Comparison of ENCODE assay signal across 8 cellular contexts in genomic region chr11:63939351-63939920, GRCh38. TPM values are rescaled to one million over a fixed set of nuclear protein-coding genes. Genes with fewer than 3 reads are reported as not detected.
A peak's percentile ranks its signal among the peaks of the same experiment; 100 is the strongest.
DNase-seq lines count a peak whose midpoint lies in the region; ATAC-seq, FAIRE-seq and TF ChIP-seq lines count a peak whose summit lies in the region.

No MANE protein-coding gene starts in this region.

- H3K4me2 ChIP-seq in Loucy (ENCODE audit: low read depth, low read length, poor library complexity, severe bottlenecking) (peak overlapping the region; percentile 89), GM12878 (ENCODE audit: control insufficient read depth, insufficient read depth) (peak overlapping the region; percentile 77), HepG2 (ENCODE audit: low read depth, low read length) (peak overlapping the region; percentile 77)

- H3K27ac ChIP-seq in GM12878 (ENCODE audit: control insufficient read depth, insufficient read depth) (peak overlapping the region; percentile 45; the same call in 1 of the 2 replicates), HepG2 (ENCODE audit: extremely low read length, insufficient read depth, low read length) (peak overlapping the region; percentile 70), thymus (ENCODE audit: low read depth) (peak overlapping the region; percentile 87)

- peak; percentile 33 for DNase-seq in DMS79 treated with DMSO at 0.1 percent for 48 hours (lab: John Stamatoyannopoulos, UW)
- no peak for DNase-seq in DMS79 (lab: John Stamatoyannopoulos, UW)
- no peak for DNase-seq in GM12878 (ENCODE audit: low read depth, low spot score)
- DNase-seq in HepG2 (ENCODE audit: low spot score): no peak
- no peak for DNase-seq in 8988T
- DNase-seq in COR-L47 (lab: John Stamatoyannopoulos, UW): no peak

- no peaks in the 10 kb centered on the region for H3K27me3 ChIP-seq in Loucy (ENCODE audit: insufficient read depth, low read length, poor library complexity, severe bottlenecking)
- no peaks in the 10 kb centered on the region for H3K27me3 ChIP-seq in GM12878 (replicated peaks in 1 of 2; ENCODE audit: control insufficient read depth in 2 of 2, insufficient read depth in 2 of 2, low read length in 1 of 2)
- no peaks in the 10 kb centered on the region; a peak in 1 of 5 replicates for H3K27me3 ChIP-seq in HepG2 (ENCODE audit: control insufficient read depth in 1 of 2, insufficient read depth in 2 of 2, low read length in 2 of 2)
- no peaks in the 10 kb centered on the region for H3K27me3 ChIP-seq in thymus (ENCODE audit: control insufficient read depth, insufficient read depth)

- TF ChIP-seq POLR2A in GM12878 (IDR thresholded peaks at IDR 0.05; ENCODE audit: low read depth, low read length): no peak
- TF ChIP-seq POLR2A in HepG2 (IDR thresholded peaks at IDR 0.05; ENCODE audit: insufficient read depth in 1 of 2, low read depth in 2 of 2, low read length in 2 of 2): no peak

- CTCF ChIA-PET in GM12878 (lab: Yijun Ruan, JAX): interaction anchor here (1.5 to 4.0 kb wide), 2 partner anchors 13 to 102 kb away, joined by 4 to 20 read pairs; partner anchors contain the start of gene MARK2
- CTCF ChIA-PET in HepG2 (lab: Yijun Ruan, JAX; ENCODE audit: low intra/inter-chr PET ratio, low total read pairs): no interaction called here

- peaks cover 35% of the 10 kb centered on the region for H3K4me1 ChIP-seq in Loucy (ENCODE audit: insufficient read depth, low read length, poor library complexity, severe bottlenecking)
- peaks cover 21% of the 10 kb centered on the region; the same call in 1 of the 2 replicates for H3K4me1 ChIP-seq in GM12878 (ENCODE audit: control insufficient read depth, insufficient read depth, low read length)
- peaks cover 48% of the 10 kb centered on the region for H3K4me1 ChIP-seq in HepG2 (ENCODE audit: insufficient read depth, low read length)
- H3K4me1 ChIP-seq in thymus (ENCODE audit: control insufficient read depth, insufficient read depth, low read length): peaks cover 4% of the 10 kb centered on the region

- TF ChIP-seq CTCF in Loucy (conservative IDR thresholded peaks at IDR 0.05; ENCODE audit: low read length) (no peak), GM12878 (IDR thresholded peaks at IDR 0.05 in 2 of 3, conservative IDR thresholded peaks at IDR 0.05 in 1 of 3; ENCODE audit: control insufficient read depth in 2 of 3, extremely low read depth in 1 of 3, insufficient read depth in 1 of 3, low read depth in 3 of 3, low read length in 3 of 3) (no peak), HepG2 (CRISPR knock-in tag; IDR thresholded peaks at IDR 0.05) (peak; percentile 6; the same call in 1 of the 2 replicates)

- TF ChIP-seq EP300 in GM12878 (IDR thresholded peaks at IDR 0.05; ENCODE audit: borderline replicate concordance in 1 of 2, control insufficient read depth in 1 of 2, low read depth in 2 of 2, low read length in 2 of 2) (no peak), HepG2 (IDR thresholded peaks at IDR 0.05; ENCODE audit: low read depth in 2 of 2, low read length in 2 of 2) (no peak), HepG2 (CRISPR knock-in tag; IDR thresholded peaks at IDR 0.05; ENCODE audit: borderline replicate concordance) (0 out of 2 replicates have a peak, but pooled peaks have one; percentile 8)

- intact Hi-C loops in GM12878 (cut with micrococcal nuclease; ENCODE audit: unreplicated experiment) (no loop called here), HepG2 (cut with micrococcal nuclease; ENCODE audit: unreplicated experiment) (loop anchor here (2.0 kb wide), 1 partner anchor 23 kb away; the partner anchor contains the start of gene RCOR2)

- no peaks in the 10 kb centered on the region for H3F3A ChIP-seq in Loucy (ENCODE audit: low read depth)

- POLR2A ChIA-PET in GM12878 (lab: Charles Lee) (interaction anchor here (1.0 to 1.1 kb wide), 2 partner anchors 23 to 101 kb away, joined by 3 read pairs; partner anchors contain the start of gene MARK2), HepG2 (lab: Yijun Ruan, JAX) (interaction anchor here (0.6 to 0.9 kb wide), 2 partner anchors 16 to 35 kb away, joined by 3 read pairs; partner anchors contain the start of gene COX8A)

- in situ Hi-C loops in GM12878 (cut with MboI) (no loop called here), HepG2 (cut with HindIII; ENCODE audit: extremely low pct_ligation_motif_present, low pct_unique_long_range_greater_than_20kb) (no loop called here)

- no peak for FAIRE-seq in GM12878 (lab: Jason Lieb, UNC)
- FAIRE-seq in HepG2 (lab: Jason Lieb, UNC): no peak

- 3% methylated on average over 26 of the region's 33 CpGs for WGBS in GM12878 (ENCODE audit: insufficient coverage, insufficient replicate concordance, low lambda C conversion rate, missing lambda C conversion rate)
- WGBS in HepG2 (ENCODE audit: low lambda C conversion rate): 3% methylated on average over 32 of the region's 33 CpGs
- WGBS in thymus: 3% methylated on average over 33 of the region's 33 CpGs

- H3K9me2 ChIP-seq in Loucy (replicated peaks; ENCODE audit: low read depth, low read length): no peaks in the 10 kb centered on the region

- ATAC-seq in GM12878: no peak
- ATAC-seq in HepG2: peak; percentile 3; the same call in 1 of the 3 replicates

- H3K9ac ChIP-seq in Loucy (ENCODE audit: low read depth, low read length, poor library complexity, severe bottlenecking) (peak overlapping the region; percentile 98), GM12878 (ENCODE audit: control insufficient read depth, insufficient read depth, low read length) (peak overlapping the region; percentile 74), HepG2 (ENCODE audit: insufficient read depth, low read depth, low read length) (peak overlapping the region; percentile 86)

- H3K9me3 ChIP-seq in Loucy (ENCODE audit: insufficient read depth, low read depth, low read length): no peaks in the 10 kb centered on the region
- H3K9me3 ChIP-seq in GM12878 (replicated peaks; ENCODE audit: control insufficient read depth, insufficient read depth, low read length): no peaks in the 10 kb centered on the region
- H3K9me3 ChIP-seq in HepG2 (ENCODE audit: low read length): no peaks in the 10 kb centered on the region
- no peaks in the 10 kb centered on the region for H3K9me3 ChIP-seq in thymus (ENCODE audit: control insufficient read depth)

- BruUV-seq in GM12878 (replicated peaks; lab: Mats Ljungman, UMichigan): no TSS peak
- no TSS peak for BruUV-seq in HepG2 (replicated peaks; lab: Mats Ljungman, UMichigan)

- TF ChIP-seq RAD21 in GM12878 (IDR thresholded peaks at IDR 0.05; ENCODE audit: insufficient read depth, low read depth, low read length) (no peak), HepG2 (CRISPR knock-in tag; IDR thresholded peaks at IDR 0.05) (no peak)

- H4K20me1 ChIP-seq in Loucy (ENCODE audit: insufficient read depth, low read length, poor library complexity, severe bottlenecking) (peaks cover 32% of the 10 kb centered on the region), GM12878 (ENCODE audit: control insufficient read depth, insufficient read depth) (no peaks in the 10 kb centered on the region), HepG2 (ENCODE audit: insufficient read depth, low read length) (no peaks in the 10 kb centered on the region)

- SMC1A ChIA-PET in GM12878 (lab: Charles Lee; ENCODE audit: uncharacterized antibody, unreplicated experiment): no interaction called here

- RAD21 ChIA-PET in GM12878 (lab: Charles Lee; ENCODE audit: unreplicated experiment): interaction anchor here (0.6 to 1.3 kb wide), 4 partner anchors 36 to 188 kb away, joined by 3 to 7 read pairs (median 3); partner anchors contain the start of gene MARK2

- no peaks in the 10 kb centered on the region for H3K36me3 ChIP-seq in Loucy (ENCODE audit: insufficient read depth, low read length)
- H3K36me3 ChIP-seq in GM12878 (ENCODE audit: control insufficient read depth in 2 of 2, insufficient read depth in 2 of 2, low read length in 1 of 2): 0 out of 4 replicates have a peak, but pooled peaks cover 0 to 6% of the 10 kb centered on the region in 2 experiments
- no peaks in the 10 kb centered on the region for H3K36me3 ChIP-seq in HepG2 (replicated peaks in 1 of 2; ENCODE audit: control insufficient read depth in 1 of 2, insufficient read depth in 2 of 2, low read length in 2 of 2)
- H3K36me3 ChIP-seq in thymus (ENCODE audit: control insufficient read depth, insufficient read depth): peaks cover 3% of the 10 kb centered on the region

- H2AFZ ChIP-seq in Loucy (ENCODE audit: low read length) (peak overlapping the region; percentile 92), GM12878 (ENCODE audit: control insufficient read depth, low read depth, low read length) (peak overlapping the region; percentile 3), HepG2 (ENCODE audit: low read length) (no peak overlapping the region)

- H3K4me3 ChIP-seq in Loucy (ENCODE audit: low read length, poor library complexity, severe bottlenecking) (peak overlapping the region; percentile 92), GM12878 (peak overlapping the region; percentile 91), HepG2 (replicated peaks in 1 of 3; ENCODE audit: insufficient read depth in 1 of 3, low read depth in 2 of 3, low read length in 3 of 3) (peak overlapping the region; percentile 78 to 94 (median 82)), thymus (ENCODE audit: low read length) (peak overlapping the region; percentile 85)

- peaks cover 56% of the 10 kb centered on the region for H3K79me2 ChIP-seq in Loucy (ENCODE audit: insufficient read depth, low read length)
- peaks cover 38% of the 10 kb centered on the region for H3K79me2 ChIP-seq in GM12878 (ENCODE audit: control insufficient read depth, insufficient read depth, low read length)
- H3K79me2 ChIP-seq in HepG2 (ENCODE audit: insufficient read depth, low read length): peaks cover 37% of the 10 kb centered on the region

RNA-seq across cellular contexts. Expression of gene NAA40, which starts 0.6 kb away (rescaled TPM):
- total RNA-seq in GM12878 (2013; cell fraction: nucleolus; rRNA removed): 57.1 and 59.5 TPM in 2 replicates
- total RNA-seq in GM12878 (2014; rRNA removed): 16.4 and 17.5 TPM in 2 replicates
- total RNA-seq in GM12878 (2014; rRNA removed; fragmentation: Illumina TruSeq; extraction: Trizol): 18.0 and 19.1 TPM in 2 replicates
- 25.0 and 25.7 TPM in 2 replicates for total RNA-seq in GM12878 (2021)
- 11.0 TPM for polyA plus RNA-seq in GM12878 (2011; ENCODE audit: low read depth)
- 16.3 and 22.4 TPM in 2 replicates for polyA plus RNA-seq in GM12878 (2011; rRNA removed)
- polyA plus RNA-seq in GM12878 (2011; cell fraction: cytosol; rRNA removed): 28.8 and 33.0 TPM in 2 replicates
- polyA plus RNA-seq in GM12878 (2011; cell fraction: nucleus; rRNA removed): 47.3 and 63.9 TPM in 2 replicates
- 14.0 and 14.5 TPM in 2 replicates for polyA plus RNA-seq in GM12878 (2012)
- 31.6 and 31.7 TPM in 2 replicates for polyA plus RNA-seq in GM12878 (2014; fragmentation: Illumina TruSeq; extraction: Trizol)
- 1 to 10 TPM; 4.8 to 6.0 TPM for polyA plus RNA-seq in GM12878 (2014; fragmentation: Nextera tagmentation; extraction: Ambion mirVana)
- polyA plus RNA-seq in GM12878 (2014; rRNA removed): 24.7 and 24.8 TPM in 2 replicates
- polyA plus RNA-seq in GM12878 (2016; fragmentation: Nextera tagmentation; extraction: Ambion mirVana): 10 to 100 TPM; 21.9 to 23.5 TPM
- 16.7 and 32.3 TPM in 2 replicates for polyA minus RNA-seq in GM12878 (2011; rRNA and poly(A)+ RNA removed)
- 4.5 and 6.1 TPM in 2 replicates for polyA minus RNA-seq in GM12878 (2011; cell fraction: cytosol; rRNA and poly(A)+ RNA removed)
- 16.4 and 29.7 TPM in 2 replicates for polyA minus RNA-seq in GM12878 (2011; cell fraction: nucleus; rRNA and poly(A)+ RNA removed)
- 17.1 and 17.9 TPM in 2 replicates for total RNA-seq in HepG2 (2016; rRNA removed; fragmentation: Illumina TruSeq; extraction: Trizol)
- total RNA-seq in HepG2 (2016; cell fraction: cytosol; rRNA removed; fragmentation: Illumina TruSeq; extraction: Trizol; ENCODE audit: low read depth): 1.8 and 2.2 TPM in 2 replicates
- total RNA-seq in HepG2 (2016; cell fraction: insoluble cytoplasmic fraction; rRNA removed; fragmentation: Illumina TruSeq; extraction: Trizol): 15.4 and 20.1 TPM in 2 replicates
- 6.7 and 7.0 TPM in 2 replicates for total RNA-seq in HepG2 (2016; cell fraction: membrane; rRNA removed; fragmentation: Illumina TruSeq; extraction: Trizol)
- 15.0 and 17.0 TPM in 2 replicates for total RNA-seq in HepG2 (2016; cell fraction: nucleus; rRNA removed; fragmentation: Illumina TruSeq; extraction: Trizol)
- polyA plus RNA-seq in HepG2 (2011; rRNA removed): 11.1 and 14.3 TPM in 2 replicates
- 9.0 and 9.1 TPM in 2 replicates for polyA plus RNA-seq in HepG2 (2011; cell fraction: cytosol; rRNA removed)
- 34.5 and 44.9 TPM in 2 replicates for polyA plus RNA-seq in HepG2 (2011; cell fraction: nucleus; rRNA removed)
- polyA plus RNA-seq in HepG2 (2012): 8.9 TPM in 2 replicates
- 2.0 and 2.2 TPM in 2 replicates for polyA plus RNA-seq in HepG2 (2016; cell fraction: cytosol; fragmentation: Illumina TruSeq; extraction: Trizol; ENCODE audit: low read depth)
- 19.2 and 20.6 TPM in 2 replicates for polyA plus RNA-seq in HepG2 (2016; cell fraction: insoluble cytoplasmic fraction; fragmentation: Illumina TruSeq; extraction: Trizol; ENCODE audit: low read depth)
- 4.0 and 4.3 TPM in 2 replicates for polyA plus RNA-seq in HepG2 (2016; cell fraction: membrane; fragmentation: Illumina TruSeq; extraction: Trizol; ENCODE audit: low read depth)
- 43.1 and 48.7 TPM in 2 replicates for polyA plus RNA-seq in HepG2 (2016; cell fraction: nucleus; fragmentation: Illumina TruSeq; extraction: Trizol; ENCODE audit: insufficient read depth, low read depth)
- 10.7 and 27.3 TPM in 2 replicates for polyA minus RNA-seq in HepG2 (2011; rRNA and poly(A)+ RNA removed; ENCODE audit: low replicate concordance)
- 3.8 and 4.3 TPM in 2 replicates for polyA minus RNA-seq in HepG2 (2011; cell fraction: cytosol; rRNA and poly(A)+ RNA removed)
- polyA minus RNA-seq in HepG2 (2011; cell fraction: nucleus; rRNA and poly(A)+ RNA removed): 18.0 and 19.6 TPM in 2 replicates
- polyA plus RNA-seq in thymus: 18.4 TPM

RNA-seq across cellular contexts. Expression of gene RCOR2, which starts 22.5 kb away (rescaled TPM):
- 0.40 and 0.81 TPM in 2 replicates for total RNA-seq in GM12878 (2013; cell fraction: nucleolus; rRNA removed)
- total RNA-seq in GM12878 (2014; rRNA removed): 0.05 and 0.17 TPM in 2 replicates
- total RNA-seq in GM12878 (2014; rRNA removed; fragmentation: Illumina TruSeq; extraction: Trizol): 0.09 TPM in 1 of 2 replicates, not detected in the other
- 0.16 and 0.28 TPM in 2 replicates for total RNA-seq in GM12878 (2021)
- polyA plus RNA-seq in GM12878 (2011; ENCODE audit: low read depth): not detected
- 0.07 and 0.11 TPM in 2 replicates for polyA plus RNA-seq in GM12878 (2011; rRNA removed)
- polyA plus RNA-seq in GM12878 (2011; cell fraction: cytosol; rRNA removed): 0.18 TPM in 2 replicates
- 0.31 and 0.66 TPM in 2 replicates for polyA plus RNA-seq in GM12878 (2011; cell fraction: nucleus; rRNA removed)
- polyA plus RNA-seq in GM12878 (2012): 0.15 and 0.16 TPM in 2 replicates
- polyA plus RNA-seq in GM12878 (2014; fragmentation: Illumina TruSeq; extraction: Trizol): 0.06 and 0.10 TPM in 2 replicates
- not detected for polyA plus RNA-seq in GM12878 (2014; fragmentation: Nextera tagmentation; extraction: Ambion mirVana)
- 0.23 and 0.32 TPM in 2 replicates for polyA plus RNA-seq in GM12878 (2014; rRNA removed)
- polyA plus RNA-seq in GM12878 (2016; fragmentation: Nextera tagmentation; extraction: Ambion mirVana): not detected
- polyA minus RNA-seq in GM12878 (2011; rRNA and poly(A)+ RNA removed): 0.07 TPM in 1 of 2 replicates, not detected in the other
- polyA minus RNA-seq in GM12878 (2011; cell fraction: cytosol; rRNA and poly(A)+ RNA removed): not detected in 2 replicates
- polyA minus RNA-seq in GM12878 (2011; cell fraction: nucleus; rRNA and poly(A)+ RNA removed): 0.12 TPM in 1 of 2 replicates, not detected in the other
- 6.9 and 8.5 TPM in 2 replicates for total RNA-seq in HepG2 (2016; rRNA removed; fragmentation: Illumina TruSeq; extraction: Trizol)
- total RNA-seq in HepG2 (2016; cell fraction: cytosol; rRNA removed; fragmentation: Illumina TruSeq; extraction: Trizol; ENCODE audit: low read depth): 4.0 and 4.8 TPM in 2 replicates
- total RNA-seq in HepG2 (2016; cell fraction: insoluble cytoplasmic fraction; rRNA removed; fragmentation: Illumina TruSeq; extraction: Trizol): 5.2 and 8.3 TPM in 2 replicates
- 9.3 and 10.4 TPM in 2 replicates for total RNA-seq in HepG2 (2016; cell fraction: membrane; rRNA removed; fragmentation: Illumina TruSeq; extraction: Trizol)
- total RNA-seq in HepG2 (2016; cell fraction: nucleus; rRNA removed; fragmentation: Illumina TruSeq; extraction: Trizol): 4.9 and 5.7 TPM in 2 replicates
- 8.3 and 9.1 TPM in 2 replicates for polyA plus RNA-seq in HepG2 (2011; rRNA removed)
- 6.2 and 8.1 TPM in 2 replicates for polyA plus RNA-seq in HepG2 (2011; cell fraction: cytosol; rRNA removed)
- polyA plus RNA-seq in HepG2 (2011; cell fraction: nucleus; rRNA removed): 12.4 and 14.3 TPM in 2 replicates
- polyA plus RNA-seq in HepG2 (2012): 4.5 and 6.4 TPM in 2 replicates
- polyA plus RNA-seq in HepG2 (2016; cell fraction: cytosol; fragmentation: Illumina TruSeq; extraction: Trizol; ENCODE audit: low read depth): 5.0 and 5.5 TPM in 2 replicates
- 8.9 and 9.7 TPM in 2 replicates for polyA plus RNA-seq in HepG2 (2016; cell fraction: insoluble cytoplasmic fraction; fragmentation: Illumina TruSeq; extraction: Trizol; ENCODE audit: low read depth)
- polyA plus RNA-seq in HepG2 (2016; cell fraction: membrane; fragmentation: Illumina TruSeq; extraction: Trizol; ENCODE audit: low read depth): 8.9 and 10.1 TPM in 2 replicates
- polyA plus RNA-seq in HepG2 (2016; cell fraction: nucleus; fragmentation: Illumina TruSeq; extraction: Trizol; ENCODE audit: insufficient read depth, low read depth): 16.2 and 16.9 TPM in 2 replicates
- 2.5 and 13.8 TPM in 2 replicates for polyA minus RNA-seq in HepG2 (2011; rRNA and poly(A)+ RNA removed; ENCODE audit: low replicate concordance)
- 5.5 and 6.2 TPM in 2 replicates for polyA minus RNA-seq in HepG2 (2011; cell fraction: cytosol; rRNA and poly(A)+ RNA removed)
- polyA minus RNA-seq in HepG2 (2011; cell fraction: nucleus; rRNA and poly(A)+ RNA removed): 3.2 and 3.3 TPM in 2 replicates
- polyA plus RNA-seq in thymus: 0.87 TPM

RNA-seq across cellular contexts. Expression of gene COX8A, which starts 35.0 kb away (rescaled TPM):
- 20.3 and 30.9 TPM in 2 replicates for total RNA-seq in GM12878 (2013; cell fraction: nucleolus; rRNA removed)
- total RNA-seq in GM12878 (2014; rRNA removed): 1,046 and 1,202 TPM in 2 replicates
- total RNA-seq in GM12878 (2014; rRNA removed; fragmentation: Illumina TruSeq; extraction: Trizol): 428 and 448 TPM in 2 replicates
- total RNA-seq in GM12878 (2021): 588 and 613 TPM in 2 replicates
- 551 TPM for polyA plus RNA-seq in GM12878 (2011; ENCODE audit: low read depth)
- polyA plus RNA-seq in GM12878 (2011; rRNA removed): 140 and 329 TPM in 2 replicates
- polyA plus RNA-seq in GM12878 (2011; cell fraction: cytosol; rRNA removed): 1,152 and 1,390 TPM in 2 replicates
- 726 and 995 TPM in 2 replicates for polyA plus RNA-seq in GM12878 (2011; cell fraction: nucleus; rRNA removed)
- polyA plus RNA-seq in GM12878 (2012): 567 and 657 TPM in 2 replicates
- 35.8 and 243 TPM in 2 replicates for polyA plus RNA-seq in GM12878 (2014; fragmentation: Illumina TruSeq; extraction: Trizol)
- polyA plus RNA-seq in GM12878 (2014; fragmentation: Nextera tagmentation; extraction: Ambion mirVana): 100 to 1,000 TPM; 387 to 457 TPM
- polyA plus RNA-seq in GM12878 (2014; rRNA removed): 1,451 and 1,476 TPM in 2 replicates
- polyA plus RNA-seq in GM12878 (2016; fragmentation: Nextera tagmentation; extraction: Ambion mirVana): 100 to 1,000 TPM; 792 to 857 TPM
- polyA minus RNA-seq in GM12878 (2011; rRNA and poly(A)+ RNA removed): 159 and 366 TPM in 2 replicates
- polyA minus RNA-seq in GM12878 (2011; cell fraction: cytosol; rRNA and poly(A)+ RNA removed): 228 and 251 TPM in 2 replicates
- 109 and 119 TPM in 2 replicates for polyA minus RNA-seq in GM12878 (2011; cell fraction: nucleus; rRNA and poly(A)+ RNA removed)
- total RNA-seq in HepG2 (2016; rRNA removed; fragmentation: Illumina TruSeq; extraction: Trizol): 393 and 406 TPM in 2 replicates
- total RNA-seq in HepG2 (2016; cell fraction: cytosol; rRNA removed; fragmentation: Illumina TruSeq; extraction: Trizol; ENCODE audit: low read depth): 208 and 256 TPM in 2 replicates
- 417 and 435 TPM in 2 replicates for total RNA-seq in HepG2 (2016; cell fraction: insoluble cytoplasmic fraction; rRNA removed; fragmentation: Illumina TruSeq; extraction: Trizol)
- 247 and 301 TPM in 2 replicates for total RNA-seq in HepG2 (2016; cell fraction: membrane; rRNA removed; fragmentation: Illumina TruSeq; extraction: Trizol)
- 164 and 188 TPM in 2 replicates for total RNA-seq in HepG2 (2016; cell fraction: nucleus; rRNA removed; fragmentation: Illumina TruSeq; extraction: Trizol)
- 202 and 217 TPM in 2 replicates for polyA plus RNA-seq in HepG2 (2011; rRNA removed)
- 241 and 483 TPM in 2 replicates for polyA plus RNA-seq in HepG2 (2011; cell fraction: cytosol; rRNA removed)
- 200 and 266 TPM in 2 replicates for polyA plus RNA-seq in HepG2 (2011; cell fraction: nucleus; rRNA removed)
- polyA plus RNA-seq in HepG2 (2012): 160 and 192 TPM in 2 replicates
- polyA plus RNA-seq in HepG2 (2016; cell fraction: cytosol; fragmentation: Illumina TruSeq; extraction: Trizol; ENCODE audit: low read depth): 231 and 257 TPM in 2 replicates
- polyA plus RNA-seq in HepG2 (2016; cell fraction: insoluble cytoplasmic fraction; fragmentation: Illumina TruSeq; extraction: Trizol; ENCODE audit: low read depth): 441 and 468 TPM in 2 replicates
- 285 and 298 TPM in 2 replicates for polyA plus RNA-seq in HepG2 (2016; cell fraction: membrane; fragmentation: Illumina TruSeq; extraction: Trizol; ENCODE audit: low read depth)
- 310 TPM in 2 replicates for polyA plus RNA-seq in HepG2 (2016; cell fraction: nucleus; fragmentation: Illumina TruSeq; extraction: Trizol; ENCODE audit: insufficient read depth, low read depth)
- polyA minus RNA-seq in HepG2 (2011; rRNA and poly(A)+ RNA removed; ENCODE audit: low replicate concordance): 341 and 520 TPM in 2 replicates
- 121 and 141 TPM in 2 replicates for polyA minus RNA-seq in HepG2 (2011; cell fraction: cytosol; rRNA and poly(A)+ RNA removed)
- 24.2 and 29.4 TPM in 2 replicates for polyA minus RNA-seq in HepG2 (2011; cell fraction: nucleus; rRNA and poly(A)+ RNA removed)
- 411 TPM for polyA plus RNA-seq in thymus

RNA-seq across cellular contexts. Expression of gene OTUB1, which starts 46.8 kb away (rescaled TPM):
- total RNA-seq in GM12878 (2013; cell fraction: nucleolus; rRNA removed): 33.2 and 38.5 TPM in 2 replicates
- total RNA-seq in GM12878 (2014; rRNA removed): 95.4 and 108 TPM in 2 replicates
- 46.8 and 49.6 TPM in 2 replicates for total RNA-seq in GM12878 (2014; rRNA removed; fragmentation: Illumina TruSeq; extraction: Trizol)
- 95.0 and 96.9 TPM in 2 replicates for total RNA-seq in GM12878 (2021)
- polyA plus RNA-seq in GM12878 (2011; ENCODE audit: low read depth): 58.7 TPM
- polyA plus RNA-seq in GM12878 (2011; rRNA removed): 54.4 and 137 TPM in 2 replicates
- polyA plus RNA-seq in GM12878 (2011; cell fraction: cytosol; rRNA removed): 184 and 238 TPM in 2 replicates
- 334 and 345 TPM in 2 replicates for polyA plus RNA-seq in GM12878 (2011; cell fraction: nucleus; rRNA removed)
- 91.8 and 114 TPM in 2 replicates for polyA plus RNA-seq in GM12878 (2012)
- 47.3 and 70.4 TPM in 2 replicates for polyA plus RNA-seq in GM12878 (2014; fragmentation: Illumina TruSeq; extraction: Trizol)
- 100 to 1,000 TPM; 125 to 225 TPM for polyA plus RNA-seq in GM12878 (2014; fragmentation: Nextera tagmentation; extraction: Ambion mirVana)
- 156 and 169 TPM in 2 replicates for polyA plus RNA-seq in GM12878 (2014; rRNA removed)
- 100 to 1,000 TPM; 165 to 174 TPM for polyA plus RNA-seq in GM12878 (2016; fragmentation: Nextera tagmentation; extraction: Ambion mirVana)
- 76.3 and 115 TPM in 2 replicates for polyA minus RNA-seq in GM12878 (2011; rRNA and poly(A)+ RNA removed)
- 42.0 and 47.6 TPM in 2 replicates for polyA minus RNA-seq in GM12878 (2011; cell fraction: cytosol; rRNA and poly(A)+ RNA removed)
- polyA minus RNA-seq in GM12878 (2011; cell fraction: nucleus; rRNA and poly(A)+ RNA removed): 33.0 and 52.4 TPM in 2 replicates
- 58.8 and 78.7 TPM in 2 replicates for total RNA-seq in HepG2 (2016; rRNA removed; fragmentation: Illumina TruSeq; extraction: Trizol)
- 20.2 and 22.1 TPM in 2 replicates for total RNA-seq in HepG2 (2016; cell fraction: cytosol; rRNA removed; fragmentation: Illumina TruSeq; extraction: Trizol; ENCODE audit: low read depth)
- 63.7 and 75.6 TPM in 2 replicates for total RNA-seq in HepG2 (2016; cell fraction: insoluble cytoplasmic fraction; rRNA removed; fragmentation: Illumina TruSeq; extraction: Trizol)
- total RNA-seq in HepG2 (2016; cell fraction: membrane; rRNA removed; fragmentation: Illumina TruSeq; extraction: Trizol): 29.1 and 30.2 TPM in 2 replicates
- 37.3 and 37.7 TPM in 2 replicates for total RNA-seq in HepG2 (2016; cell fraction: nucleus; rRNA removed; fragmentation: Illumina TruSeq; extraction: Trizol)
- polyA plus RNA-seq in HepG2 (2011; rRNA removed): 130 TPM in 2 replicates
- 108 and 143 TPM in 2 replicates for polyA plus RNA-seq in HepG2 (2011; cell fraction: cytosol; rRNA removed)
- 193 and 235 TPM in 2 replicates for polyA plus RNA-seq in HepG2 (2011; cell fraction: nucleus; rRNA removed)
- polyA plus RNA-seq in HepG2 (2012): 62.7 and 68.2 TPM in 2 replicates
- 38.9 TPM in 2 replicates for polyA plus RNA-seq in HepG2 (2016; cell fraction: cytosol; fragmentation: Illumina TruSeq; extraction: Trizol; ENCODE audit: low read depth)
- polyA plus RNA-seq in HepG2 (2016; cell fraction: insoluble cytoplasmic fraction; fragmentation: Illumina TruSeq; extraction: Trizol; ENCODE audit: low read depth): 103 and 127 TPM in 2 replicates
- 42.5 and 43.1 TPM in 2 replicates for polyA plus RNA-seq in HepG2 (2016; cell fraction: membrane; fragmentation: Illumina TruSeq; extraction: Trizol; ENCODE audit: low read depth)
- polyA plus RNA-seq in HepG2 (2016; cell fraction: nucleus; fragmentation: Illumina TruSeq; extraction: Trizol; ENCODE audit: insufficient read depth, low read depth): 108 and 115 TPM in 2 replicates
- 120 and 135 TPM in 2 replicates for polyA minus RNA-seq in HepG2 (2011; rRNA and poly(A)+ RNA removed; ENCODE audit: low replicate concordance)
- 51.3 and 59.5 TPM in 2 replicates for polyA minus RNA-seq in HepG2 (2011; cell fraction: cytosol; rRNA and poly(A)+ RNA removed)
- 31.7 and 32.2 TPM in 2 replicates for polyA minus RNA-seq in HepG2 (2011; cell fraction: nucleus; rRNA and poly(A)+ RNA removed)
- polyA plus RNA-seq in thymus: 83.8 TPM
